In the genomic region with DNA sequence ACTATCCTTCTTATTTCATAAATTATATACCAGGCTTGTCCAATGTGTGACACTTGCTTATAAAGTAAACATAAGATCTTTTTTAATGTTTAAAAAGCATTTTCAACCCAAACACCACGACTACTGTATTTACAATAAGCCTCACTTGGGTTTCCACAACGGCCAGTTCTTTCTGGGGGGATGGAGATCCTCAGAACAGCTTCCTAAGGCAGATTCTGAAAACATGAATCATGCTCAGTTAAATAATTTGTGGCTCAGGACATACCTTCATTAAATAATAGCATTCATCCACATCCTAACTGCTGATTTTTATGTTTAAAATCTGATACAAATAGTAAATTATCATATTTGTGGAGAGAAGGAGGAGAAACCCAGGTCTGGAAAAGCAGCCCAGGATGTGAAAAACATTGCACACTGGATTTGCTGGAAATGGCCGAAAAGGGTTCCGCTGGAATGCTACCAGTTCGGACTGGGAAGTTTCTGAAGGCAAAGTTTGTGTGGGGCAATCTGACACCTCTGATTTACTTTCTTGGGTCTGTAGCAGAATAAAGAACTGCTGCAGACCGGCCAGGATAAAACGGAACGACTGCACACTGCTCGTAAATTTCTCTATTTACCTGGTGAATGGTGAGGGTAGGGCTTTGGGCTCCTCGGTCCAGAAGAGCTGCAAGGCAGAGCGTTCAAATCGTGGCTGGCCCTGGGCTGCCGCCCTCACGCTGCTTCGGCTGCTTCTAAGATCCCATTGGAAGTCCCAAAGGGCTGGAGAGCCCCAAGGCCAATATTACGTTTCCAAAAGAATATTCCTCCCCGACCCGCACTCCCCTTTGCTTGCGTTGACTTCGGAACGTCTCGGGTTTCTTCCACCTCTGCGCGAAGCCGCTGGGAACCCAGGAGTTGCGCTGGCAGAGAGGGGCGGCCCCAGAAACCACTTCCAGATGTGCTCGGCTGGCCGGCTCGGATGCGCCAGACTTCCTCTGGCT, we compare ENCODE assay signal across 8 cellular contexts. TPM values are rescaled to one million over a fixed set of nuclear protein-coding genes. Genes with fewer than 3 reads are reported as not detected.
DNase-seq lines count a peak whose midpoint lies in the region; ATAC-seq, FAIRE-seq and TF ChIP-seq lines count a peak whose summit lies in the region.

A gene with protein sequence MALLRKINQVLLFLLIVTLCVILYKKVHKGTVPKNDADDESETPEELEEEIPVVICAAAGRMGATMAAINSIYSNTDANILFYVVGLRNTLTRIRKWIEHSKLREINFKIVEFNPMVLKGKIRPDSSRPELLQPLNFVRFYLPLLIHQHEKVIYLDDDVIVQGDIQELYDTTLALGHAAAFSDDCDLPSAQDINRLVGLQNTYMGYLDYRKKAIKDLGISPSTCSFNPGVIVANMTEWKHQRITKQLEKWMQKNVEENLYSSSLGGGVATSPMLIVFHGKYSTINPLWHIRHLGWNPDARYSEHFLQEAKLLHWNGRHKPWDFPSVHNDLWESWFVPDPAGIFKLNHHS (minus strand): TSS at position 910 of the 980 bp plus-strand sequence. CDS start 30,539 bp downstream, outside the sequence.

- DNase-seq in H7 (peak; percentile 58), T-cell (no peak), fibroblast of villous mesenchyme (ENCODE audit: low read depth) (peak; percentile 92), ovary (peak; percentile 71 to 83 (median 74)), GM12892 (ENCODE audit: insufficient read length) (no peak), NK-92 (lab: John Stamatoyannopoulos, UW; ENCODE audit: unreplicated experiment) (no peak), NCI-H82 treated with DMSO at 0.1 percent for 48 hours (lab: John Stamatoyannopoulos, UW; ENCODE audit: unreplicated experiment) (no peak)

- POLR2A ChIA-PET in T-cell (lab: Charles Lee) = no interaction called here

- no peaks in the 10 kb centered on the region for H3K36me3 Mint-ChIP-seq in T-cell

- H3K4me1 Mint-ChIP-seq in T-cell = peaks cover 7 to 11% (median 7%) of the 10 kb centered on the region in 3 donors

- TF ChIP-seq POLR2A in ovary (IDR thresholded peaks at IDR 0.05) (no peak), GM12892 (IDR thresholded peaks at IDR 0.05; ENCODE audit: low read depth, low read length) (no peak)

- CTCF ChIA-PET in T-cell (lab: Charles Lee) = no interaction called here

- H3K4me3 ChIP-seq in H7 (ENCODE audit: insufficient read depth, low read depth, low read length) = peak within 1 kb of the TSS; percentile 48
- H3K4me3 ChIP-seq in fibroblast of villous mesenchyme (ENCODE audit: low read depth, low read length) = peak within 1 kb of the TSS; percentile 64
- peak within 1 kb of the TSS; percentile 49 for H3K4me3 ChIP-seq in ovary

- peaks cover 12% of the 10 kb centered on the region for H3K4me1 ChIP-seq in ovary (ENCODE audit: insufficient read depth)

- no peak for TF ChIP-seq EP300 in ovary (IDR thresholded peaks at IDR 0.05)

- no peak for TF ChIP-seq CTCF in fibroblast of villous mesenchyme (IDR thresholded peaks at IDR 0.05; ENCODE audit: insufficient read depth, low read depth, low read length)
- TF ChIP-seq CTCF in ovary (IDR thresholded peaks at IDR 0.05) = no peak

- peak within 1 kb of the TSS in 1 of 3 donors; percentile 61 for H3K4me3 Mint-ChIP-seq in T-cell

- intact Hi-C loops in ovary (cut with DNase I) = loop anchor here in 1 of 4 donors (10.0 kb wide), 1 partner anchor 55 kb away; no protein-coding TSS in a partner anchor

- H3K27me3 Mint-ChIP-seq in T-cell = peaks cover 30 to 49% of the 10 kb centered on the region in 2 donors

- H3K36me3 ChIP-seq in H7 (replicated peaks; ENCODE audit: control insufficient read depth, insufficient read depth, low read length) (no peaks in the 10 kb centered on the region), ovary (no peaks in the 10 kb centered on the region)

- ATAC-seq in T-cell (replicated peaks in 1 of 4) = peak in 3 of 4 experiments; percentile 43 to 48 (median 45)
- ATAC-seq in HG02970 (IDR thresholded peaks at IDR 0.05; ENCODE audit: low FRiP score, unreplicated experiment) = no peak

- H3K27ac ChIP-seq in ovary = peak within 1 kb of the TSS in 1 of 2 donors; percentile 82

- no peaks in the 10 kb centered on the region for H3K9me3 Mint-ChIP-seq in T-cell

- 1% methylated on average over 31 of the region's 31 CpGs for WGBS in ovary, 3 donors

- FAIRE-seq in GM12892 (lab: Jason Lieb, UNC) = no peak

- no peaks in the 10 kb centered on the region for H3K9me3 ChIP-seq in ovary

- peaks cover 2% of the 10 kb centered on the region; the same call in 1 of the 2 replicates for H3K27me3 ChIP-seq in H7 (ENCODE audit: control insufficient read depth, insufficient read depth, low read length)
- H3K27me3 ChIP-seq in ovary = no peaks in the 10 kb centered on the region

- H3K27ac Mint-ChIP-seq in T-cell = no peak within 1 kb of the TSS

RNA-seq across cellular contexts. Expression of the gene that starts here (rescaled TPM):
- total RNA-seq in H7 (2014; rRNA removed; shearing (Covaris generic)) = 1.1 and 1.7 TPM in 2 replicates
- total RNA-seq in T-cell = under 1 TPM in 1 of 5 donors, not detected in 4; 0.29 TPM
- total RNA-seq in fibroblast of villous mesenchyme = 51.4 and 55.1 TPM in 2 replicates
- total RNA-seq in ovary = 10 to 100 TPM; 21.1 to 38.4 (median 32.9) TPM
- 10 to 100 TPM; 45.8 to 65.2 TPM for polyA plus RNA-seq in ovary
- 1.2 TPM for polyA plus RNA-seq in GM12892 (2012; ENCODE audit: missing spikeins)

Comparison
In these comparisons a context has a peak if more than half of its experiments do, and no peak if none do; other contexts are left out.
1. Peak in ATAC-seq in T-cell; RNA of the gene not detected or under 1 TPM.
2. DNase-seq: peak in H7 (single experiment), fibroblast of villous mesenchyme (single experiment) and ovary (5 of 5); none in T-cell (0 of 34), GM12892 (single experiment), NK-92 (single experiment) and NCI-H82 treated with DMSO at 0.1 percent for 48 hours (single experiment).
3. Peak in every context shown above with its lines, with median percentiles within 50 percentile points of each other: H3K4me3 ChIP-seq.